1 cellular context compared by ENCODE assay signal in genomic region chr11:33917402-33917801, GRCh38. TPM values are rescaled to one million over a fixed set of nuclear protein-coding genes. Genes with fewer than 3 reads are reported as not detected.
"Had no signal": no experiment of that assay in that cellular context is flagged by ENCODE, and none has a peak within 500 bp of the region (broad histone marks: within the 10 kb centered on the region; RNA-seq: fewer than 3 reads in every experiment).

No MANE protein-coding gene starts in this region.

RNA-seq across cellular contexts. Expression of gene LMO2, which starts 25.5 kb away (rescaled TPM):
- total RNA-seq: GM23248 had no signal
- polyA plus RNA-seq: GM23248 had no signal
